In genomic region chr3:32290619-32291018, GRCh38 we compare ENCODE assay signal across 24 cellular contexts.
"Had no signal": no experiment of that assay in that cellular context is flagged by ENCODE, and none has a peak within 500 bp of the region (broad histone marks: within the 10 kb centered on the region; RNA-seq: fewer than 3 reads in every experiment).

No MANE protein-coding gene starts in this region.

- H3K27me3 Mint-ChIP-seq: dendritic cell treated with granulocyte-macrophage colony-stimulating factor and Interleukin-4, amounts not matched to agents 40 ng/mL and 50 ng/mL, for 4 days; memory B cell; stimulated activated naive B cell treated with anti-CD40 and anti-IgM and Interleukin-4, amounts not matched to agents 10 μg/mL and 1 μg/mL and 100 μg/mL, for 72 hours; stimulated activated naive CD8-positive, alpha-beta T cell treated with anti-CD3 and anti-CD28 coated beads, Interleukin-15, Interleukin-2, amounts not matched to agents 100 ng/mL and 50 ng/mL, for 24 hours had no signal

- H3K4me1 ChIP-seq: colonic mucosa, esophagus muscularis mucosa, foreskin keratinocyte, gastroesophageal sphincter, transverse colon, vagina had no signal

- H3K36me3 Mint-ChIP-seq: memory B cell; natural killer cell; stimulated activated naive B cell treated with anti-CD40 and anti-IgM and Interleukin-4, amounts not matched to agents 10 μg/mL and 1 μg/mL and 100 μg/mL, for 72 hours had no signal

- H3K4me3 Mint-ChIP-seq: dendritic cell treated with granulocyte-macrophage colony-stimulating factor and Interleukin-4, amounts not matched to agents 40 ng/mL and 50 ng/mL, for 4 days; memory B cell; natural killer cell; neural crest cell; stimulated activated naive B cell treated with anti-CD40 and anti-IgM and Interleukin-4, amounts not matched to agents 10 μg/mL and 1 μg/mL and 100 μg/mL, for 72 hours; stimulated activated naive CD8-positive, alpha-beta T cell treated with anti-CD3 and anti-CD28 coated beads, Interleukin-15, Interleukin-2, amounts not matched to agents 100 ng/mL and 50 ng/mL, for 24 hours had no signal

- H3K36me3 ChIP-seq: colonic mucosa, esophagus muscularis mucosa, gastroesophageal sphincter, heart left ventricle, right lobe of liver, thoracic aorta, transverse colon, vagina had no signal

- H3K27ac Mint-ChIP-seq: dendritic cell treated with granulocyte-macrophage colony-stimulating factor and Interleukin-4, amounts not matched to agents 40 ng/mL and 50 ng/mL, for 4 days; memory B cell; stimulated activated naive B cell treated with anti-CD40 and anti-IgM and Interleukin-4, amounts not matched to agents 10 μg/mL and 1 μg/mL and 100 μg/mL, for 72 hours; stimulated activated naive CD8-positive, alpha-beta T cell treated with anti-CD3 and anti-CD28 coated beads, Interleukin-15, Interleukin-2, amounts not matched to agents 100 ng/mL and 50 ng/mL, for 24 hours had no signal

- H3K4me1 Mint-ChIP-seq: neural crest cell had no signal

- H3K27me3 ChIP-seq: colonic mucosa, esophagus muscularis mucosa, foreskin keratinocyte, gastroesophageal sphincter, heart left ventricle, right lobe of liver, transverse colon, vagina had no signal

- H3K9me3 Mint-ChIP-seq: dendritic cell treated with granulocyte-macrophage colony-stimulating factor and Interleukin-4, amounts not matched to agents 40 ng/mL and 50 ng/mL, for 4 days; memory B cell; natural killer cell; neural crest cell; stimulated activated naive B cell treated with anti-CD40 and anti-IgM and Interleukin-4, amounts not matched to agents 10 μg/mL and 1 μg/mL and 100 μg/mL, for 72 hours; stimulated activated naive CD8-positive, alpha-beta T cell treated with anti-CD3 and anti-CD28 coated beads, Interleukin-15, Interleukin-2, amounts not matched to agents 100 ng/mL and 50 ng/mL, for 24 hours had no signal

- H3K4me3 ChIP-seq: colonic mucosa, esophagus muscularis mucosa, gastroesophageal sphincter, heart left ventricle, lung, right lobe of liver, thoracic aorta, transverse colon, vagina had no signal

- H3K9me3 ChIP-seq: colonic mucosa, esophagus muscularis mucosa, gastroesophageal sphincter, heart left ventricle, right lobe of liver, thoracic aorta, transverse colon, vagina had no signal

- DNase-seq: colonic mucosa; effector CD8-positive, alpha-beta T cell; foreskin keratinocyte; heart left ventricle; hippocampal formation; islet precursor cell; kidney glomerular epithelial cell; natural killer cell; right lobe of liver; small intestine; stimulated activated CD4-positive, alpha-beta T cell treated with anti-CD3 and anti-CD28 coated beads, Interleukin-15, amount 100 ng/mL, for 24 hours; stimulated activated CD4-positive, alpha-beta T cell treated with anti-CD3 and anti-CD28 coated beads, Interleukin-2, amount 100 ng/mL, for 48 hours; stimulated activated naive B cell treated with anti-CD40 and anti-IgM and Interleukin-4, amounts not matched to agents 10 μg/mL and 1 μg/mL and 100 μg/mL, for 72 hours; transverse colon had no signal

- H3K27ac ChIP-seq: colonic mucosa, esophagus muscularis mucosa, foreskin keratinocyte, gastroesophageal sphincter, heart left ventricle, right lobe of liver, thoracic aorta, transverse colon, vagina had no signal

- ATAC-seq: foreskin keratinocyte; gastroesophageal sphincter; heart left ventricle; natural killer cell; right lobe of liver; stimulated activated naive B cell treated with anti-CD40 and anti-IgM and Interleukin-4, amounts not matched to agents 10 μg/mL and 1 μg/mL and 100 μg/mL, for 72 hours had no signal

- FAIRE-seq: endothelial cell of umbilical vein, small intestine had no signal
